ENCODE assay signal across 9 cellular contexts in genomic region chr16:81746566-81746965, GRCh38. TPM values are rescaled to one million over a fixed set of nuclear protein-coding genes. Genes with fewer than 3 reads are reported as not detected.
A peak's percentile ranks its signal among the peaks of the same experiment; 100 is the strongest.
DNase-seq lines count a peak whose midpoint lies in the region; ATAC-seq and TF ChIP-seq lines count a peak whose summit lies in the region.
"Had no signal": no experiment of that assay in that cellular context is flagged by ENCODE, and none has a peak within 500 bp of the region (broad histone marks: within the 10 kb centered on the region; RNA-seq: fewer than 3 reads in every experiment).

No MANE protein-coding gene starts in this region.

- no peak for ATAC-seq in esophagus mucosa

- H3K4me3 ChIP-seq in CD4-positive, alpha-beta memory T cell (ENCODE audit: low read length in 2 of 2) = peak overlapping the region in 1 of 2 donors; percentile 50
- H3K4me3 ChIP-seq in Loucy (ENCODE audit: low read length, poor library complexity, severe bottlenecking) = peak overlapping the region; percentile 71
- peak overlapping the region; percentile 61 to 66 for H3K4me3 ChIP-seq in duodenal mucosa (ENCODE audit: low read depth in 1 of 2, low read length in 2 of 2)
- H3K4me3 ChIP-seq in neural cell (ENCODE audit: low read length) = peak overlapping the region; percentile 56

- CTCF ChIA-PET in CD4-positive, alpha-beta memory T cell (lab: Charles Lee; ENCODE audit: partially characterized antibody) = no interaction called here

- H3K9me2 ChIP-seq in Loucy (replicated peaks; ENCODE audit: low read depth, low read length) (no peaks in the 10 kb centered on the region), neural cell (ENCODE audit: insufficient read depth, low read length) (no peaks in the 10 kb centered on the region)

- H3K9me3 ChIP-seq in CD4-positive, alpha-beta memory T cell (ENCODE audit: control insufficient read depth in 1 of 2, low read length in 2 of 2) = no peaks in the 10 kb centered on the region
- H3K9me3 ChIP-seq in Loucy (ENCODE audit: insufficient read depth, low read depth, low read length) (no peaks in the 10 kb centered on the region), duodenal mucosa (ENCODE audit: control insufficient read depth in 1 of 2, low read length in 2 of 2) (no peaks in the 10 kb centered on the region), neural cell (ENCODE audit: low read length) (no peaks in the 10 kb centered on the region)
- H3K9me3 ChIP-seq: thyroid gland had no signal

- intact Hi-C loops in CD4-positive, alpha-beta memory T cell (cut with micrococcal nuclease) = loop anchor here (1.0 to 5.0 kb wide), 2 partner anchors 16 to 669 kb away; partner anchors contain the start of gene C16orf46

- peak overlapping the region; percentile 76 to 94 (median 86) for H3K4me3 Mint-ChIP-seq in CD4-positive, alpha-beta memory T cell

- TF ChIP-seq CTCF in Loucy (conservative IDR thresholded peaks at IDR 0.05; ENCODE audit: low read length) (no peak), neural cell (IDR thresholded peaks at IDR 0.05; ENCODE audit: poor library complexity, severe bottlenecking) (no peak)

- H3F3A ChIP-seq in Loucy (ENCODE audit: low read depth) = no peaks in the 10 kb centered on the region
- H3F3A ChIP-seq in neural cell (ENCODE audit: insufficient read depth, low read length, poor library complexity, severe bottlenecking) = no peaks in the 10 kb centered on the region

- H3K27ac ChIP-seq in CD4-positive, alpha-beta memory T cell (ENCODE audit: low read depth, low read length) = no peak overlapping the region
- H3K27ac ChIP-seq in duodenal mucosa (ENCODE audit: low read depth, low read length) (no peak overlapping the region), neural cell (ENCODE audit: low read length) (no peak overlapping the region)
- H3K27ac ChIP-seq: thyroid gland had no signal

- TF ChIP-seq RAD21 in neural cell (conservative IDR thresholded peaks at IDR 0.05) = no peak

- no peaks in the 10 kb centered on the region for H3K9me3 Mint-ChIP-seq in CD4-positive, alpha-beta memory T cell

- no peak for TF ChIP-seq POLR2A in erythroblast (IDR thresholded peaks at IDR 0.05; ENCODE audit: low read length)

- no peak for TF ChIP-seq EP300 in neural cell (conservative IDR thresholded peaks at IDR 0.05; ENCODE audit: poor library complexity, severe bottlenecking)

- H2AFZ ChIP-seq in Loucy (ENCODE audit: low read length) (peak overlapping the region; percentile 88), neural cell (ENCODE audit: low read depth, low read length) (peak overlapping the region; percentile 87)

- H3K36me3 ChIP-seq in CD4-positive, alpha-beta memory T cell (ENCODE audit: insufficient read depth, low read length) = no peaks in the 10 kb centered on the region
- H3K36me3 ChIP-seq in Loucy (ENCODE audit: insufficient read depth, low read length) = no peaks in the 10 kb centered on the region
- H3K36me3 ChIP-seq in duodenal mucosa (ENCODE audit: control insufficient read depth in 1 of 2, insufficient read depth in 2 of 2, low read length in 2 of 2) = no peaks in the 10 kb centered on the region
- H3K36me3 ChIP-seq in neural cell (ENCODE audit: insufficient read depth, low read length) = no peaks in the 10 kb centered on the region
- H3K36me3 ChIP-seq: thyroid gland had no signal

- no peaks in the 10 kb centered on the region for H3K27me3 ChIP-seq in CD4-positive, alpha-beta memory T cell (ENCODE audit: insufficient read depth, low read length)
- no peaks in the 10 kb centered on the region for H3K27me3 ChIP-seq in Loucy (ENCODE audit: insufficient read depth, low read length, poor library complexity, severe bottlenecking)
- no peaks in the 10 kb centered on the region for H3K27me3 ChIP-seq in duodenal mucosa (ENCODE audit: control insufficient read depth in 1 of 2, insufficient read depth in 2 of 2, low read length in 2 of 2)
- no peaks in the 10 kb centered on the region for H3K27me3 ChIP-seq in neural cell (ENCODE audit: insufficient read depth, low read depth, low read length)
- H3K27me3 ChIP-seq: thyroid gland had no signal

- H3K4me2 ChIP-seq in Loucy (ENCODE audit: low read depth, low read length, poor library complexity, severe bottlenecking) = peak overlapping the region; percentile 73
- H3K4me2 ChIP-seq in neural cell (ENCODE audit: low read length) = no peak overlapping the region

- H3K79me2 ChIP-seq in Loucy (ENCODE audit: insufficient read depth, low read length) = no peaks in the 10 kb centered on the region
- H3K79me2 ChIP-seq in neural cell (replicated peaks; ENCODE audit: insufficient read depth, low read length) = no peaks in the 10 kb centered on the region

- peak overlapping the region in 2 of 7 donors; percentile 84 to 92 for H3K27ac Mint-ChIP-seq in CD4-positive, alpha-beta memory T cell

- POLR2A ChIA-PET in CD4-positive, alpha-beta memory T cell (lab: Charles Lee; ENCODE audit: partially characterized antibody) = no interaction called here

- peaks cover 4 to 14% (median 9%) of the 10 kb centered on the region in 4 donors for H3K4me1 Mint-ChIP-seq in CD4-positive, alpha-beta memory T cell

- H3K9ac ChIP-seq in Loucy (ENCODE audit: low read depth, low read length, poor library complexity, severe bottlenecking) = peak overlapping the region; percentile 54
- peak overlapping the region in 1 of 2 donors; percentile 20 for H3K9ac ChIP-seq in duodenal mucosa (ENCODE audit: low read depth in 1 of 2, low read length in 2 of 2)
- H3K9ac ChIP-seq in neural cell (ENCODE audit: low read length) = no peak overlapping the region

- H3K4me1 ChIP-seq in CD4-positive, alpha-beta memory T cell (ENCODE audit: insufficient read depth, low read length) = peaks cover 12% of the 10 kb centered on the region
- H3K4me1 ChIP-seq in Loucy (ENCODE audit: insufficient read depth, low read length, poor library complexity, severe bottlenecking) = peaks cover 17% of the 10 kb centered on the region
- H3K4me1 ChIP-seq in duodenal mucosa (ENCODE audit: control insufficient read depth in 1 of 2, insufficient read depth in 2 of 2, low read length in 2 of 2) = peaks cover 5 to 10% of the 10 kb centered on the region in 2 donors

- DNase-seq in CD4-positive, alpha-beta memory T cell = no peak
- DNase-seq in nucleus accumbens (lab: John Stamatoyannopoulos, UW) (no peak), erythroblast (lab: John Stamatoyannopoulos, UW) (no peak), mucosa of gallbladder (ENCODE audit: low spot score) (no peak)

- H4K20me1 ChIP-seq in Loucy (ENCODE audit: insufficient read depth, low read length, poor library complexity, severe bottlenecking) (no peaks in the 10 kb centered on the region), neural cell (ENCODE audit: insufficient read depth) (no peaks in the 10 kb centered on the region)

- no peaks in the 10 kb centered on the region for H3K36me3 Mint-ChIP-seq in CD4-positive, alpha-beta memory T cell

- peaks cover 1 to 2% of the 10 kb centered on the region in 2 donors for H3K27me3 Mint-ChIP-seq in CD4-positive, alpha-beta memory T cell

TF ChIP-seq in neural cell, 6 proteins besides CTCF, POLR2A, EP300 and RAD21:
- TF ChIP-seq TAF1 (IDR thresholded peaks at IDR 0.05; ENCODE audit: low read depth) = no peak
- no peak for TF ChIP-seq REST (IDR thresholded peaks at IDR 0.05; ENCODE audit: borderline replicate concordance)
- no peak for TF ChIP-seq SMC3 (conservative IDR thresholded peaks at IDR 0.05; ENCODE audit: poor library complexity)
- TF ChIP-seq POLR2AphosphoS5 (IDR thresholded peaks at IDR 0.05) = no peak
- no peak for TF ChIP-seq MXI1 (conservative IDR thresholded peaks at IDR 0.05; ENCODE audit: poor library complexity, severe bottlenecking)
- TF ChIP-seq EZH2 (IDR thresholded peaks at IDR 0.05; ENCODE audit: borderline replicate concordance, insufficient read depth, low read length, poor library complexity, severe bottlenecking) = no peak

RNA-seq across cellular contexts. Expression of gene PLCG2, which starts 32.5 kb away (rescaled TPM):
- 1 to 10 TPM; 2.3 to 2.4 TPM for total RNA-seq in CD4-positive, alpha-beta memory T cell
- 1 to 10 TPM in 1 of 2 donors, under 1 TPM in 1; 0.63 to 1.8 TPM for polyA plus RNA-seq in CD4-positive, alpha-beta memory T cell
- 0.08 TPM in 1 of 2 replicates, not detected in the other for polyA plus RNA-seq in neural cell
- polyA minus RNA-seq in neural cell = 0.12 TPM in 1 of 2 replicates, not detected in the other
- total RNA-seq in esophagus mucosa (8.6 TPM), mucosa of gallbladder (130 TPM)

Comparison
In these comparisons a context has a peak if more than half of its experiments do, and no peak if none do; other contexts are left out.
1. RNA of gene PLCG2, which starts 32.5 kb away (total RNA-seq): 130 TPM in mucosa of gallbladder (single experiment); 8.6 TPM in esophagus mucosa (single experiment) and 2.3 to 2.4 TPM in CD4-positive, alpha-beta memory T cell; every median in the first group is over 10 times any median in the second.